ENCODE assay signal across 1 cellular context in genomic region chr15:39787479-39787878, GRCh38.
TF ChIP-seq lines count a peak whose summit lies in the region.

No MANE protein-coding gene starts in this region.

TF ChIP-seq in GM12878, 131 proteins besides CTCF, POLR2A, EP300 and RAD21 (continued from another document):
- TF ChIP-seq ATF2 (IDR thresholded peaks at IDR 0.05; ENCODE audit: low read length) (no peak), POLR2AphosphoS5 (IDR thresholded peaks at IDR 0.05; ENCODE audit: low read length) (no peak), PAX5 (IDR thresholded peaks at IDR 0.05; ENCODE audit: borderline replicate concordance, low read depth, low read length) (no peak), IRF4 (IDR thresholded peaks at IDR 0.05; ENCODE audit: low read depth, low read length) (no peak), SMARCA5 (IDR thresholded peaks at IDR 0.05) (no peak), SRF (IDR thresholded peaks at IDR 0.05; ENCODE audit: low read depth in 2 of 2, low read length in 2 of 2) (no peak), BMI1 (IDR thresholded peaks at IDR 0.05; ENCODE audit: borderline replicate concordance) (no peak), CBFB (IDR thresholded peaks at IDR 0.05; ENCODE audit: low read depth) (no peak), JUND (IDR thresholded peaks at IDR 0.05; ENCODE audit: low read depth, low read length) (no peak), ZSCAN29 (IDR thresholded peaks at IDR 0.05) (no peak)
